1 cellular context compared by ENCODE assay signal in genomic region chr15:28098766-28099554, GRCh38.
TF ChIP-seq lines count a peak whose summit lies in the region.

TSS of gene OCA2 (minus strand) at chr15:28099315. CDS start at chr15:28081874, 17,441 bp downstream.

TF ChIP-seq in H1, 55 proteins besides CTCF, POLR2A, EP300 and RAD21:
- TF ChIP-seq RNF2 (IDR thresholded peaks at IDR 0.05; ENCODE audit: borderline replicate concordance, low read depth, low read length, missing control alignments, poor library complexity, severe bottlenecking) (no peak), SP2 (IDR thresholded peaks at IDR 0.05; ENCODE audit: low read length) (no peak), RBBP5 (IDR thresholded peaks at IDR 0.05; ENCODE audit: borderline replicate concordance, low read depth, low read length) (0 out of 2 replicates have a peak, but pooled peaks have one; percentile 60), BACH1 (IDR thresholded peaks at IDR 0.05; ENCODE audit: low read length) (no peak), JUND (IDR thresholded peaks at IDR 0.05; ENCODE audit: low read length) (no peak), CHD2 (IDR thresholded peaks at IDR 0.05; ENCODE audit: low read length) (no peak), E2F6 (IDR thresholded peaks at IDR 0.05) (peak; percentile 89), ASH2L (IDR thresholded peaks at IDR 0.05; ENCODE audit: low read length) (peak; percentile 57), KDM4A (IDR thresholded peaks at IDR 0.05; ENCODE audit: low read depth, low read length, severe bottlenecking) (peak; percentile 78), MAX (IDR thresholded peaks at IDR 0.05) (peak; percentile 92), SP1 (IDR thresholded peaks at IDR 0.05; ENCODE audit: low read depth, low read length) (peak; percentile 55)
